In the genomic region with DNA sequence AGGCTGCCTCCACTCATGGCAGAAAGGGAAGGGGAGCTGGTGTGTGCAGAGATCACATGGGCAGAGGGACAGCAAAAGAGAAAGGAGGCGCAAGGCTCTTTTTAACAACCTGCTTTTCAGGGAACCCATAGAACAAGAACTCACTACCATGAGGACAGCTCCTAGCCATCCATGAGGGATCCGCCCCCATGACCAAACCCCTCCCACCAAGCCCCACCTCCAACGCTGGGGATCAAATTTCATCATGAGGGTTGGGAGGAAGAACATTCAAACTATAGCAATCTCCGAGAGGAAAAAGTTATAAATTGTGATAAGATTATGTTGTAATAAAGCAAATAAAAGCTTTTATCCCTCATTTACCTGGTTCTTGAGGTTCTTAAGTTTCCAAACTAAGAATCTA, we compare ENCODE assay signal across 8 cellular contexts.
DNase-seq lines count a peak whose midpoint lies in the region; ATAC-seq lines count a peak whose summit lies in the region.

No MANE protein-coding gene starts in this region.

- ATAC-seq in HG03280 (IDR thresholded peaks at IDR 0.05; ENCODE audit: unreplicated experiment), result peak; percentile 58
- ATAC-seq in GM18870 (IDR thresholded peaks at IDR 0.05; ENCODE audit: unreplicated experiment), result no peak

- DNase-seq in ELR (ENCODE audit: low read depth) (peak; percentile 16), astrocyte of the hippocampus (ENCODE audit: low read depth, low spot score) (peak; percentile 10), mucosa of gallbladder (ENCODE audit: low spot score) (peak; percentile 29), NCI-H524 (lab: John Stamatoyannopoulos, UW) (no peak), NCI-H1048 (lab: John Stamatoyannopoulos, UW) (no peak), NCI-H146 (lab: John Stamatoyannopoulos, UW) (no peak)

Comparison
In these comparisons a context has a peak if more than half of its experiments do, and no peak if none do; other contexts are left out.
1. DNase-seq: peak in ELR (single experiment), astrocyte of the hippocampus (single experiment) and mucosa of gallbladder (single experiment); none in NCI-H524 (0 of 2), NCI-H1048 (single experiment) and NCI-H146 (single experiment).